In the genomic region with DNA sequence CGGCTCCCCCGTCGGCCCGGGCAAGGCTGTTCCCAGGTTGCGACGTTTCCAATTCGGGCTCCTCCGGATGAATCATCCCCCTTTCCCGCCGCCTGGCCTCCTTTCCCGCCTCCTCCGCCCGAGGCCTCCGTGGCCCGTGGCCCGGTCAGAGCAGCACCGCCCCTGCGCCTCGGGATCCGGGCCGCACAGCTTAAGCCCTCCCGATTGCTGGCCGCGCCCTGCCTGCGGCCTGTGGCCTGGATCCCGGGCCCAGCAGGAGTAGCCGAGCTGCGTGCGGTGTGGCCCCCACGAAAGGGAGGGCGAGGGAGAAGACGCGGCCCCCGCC, we compare ENCODE assay signal across 8 cellular contexts. TPM values are rescaled to one million over a fixed set of nuclear protein-coding genes. Genes with fewer than 3 reads are reported as not detected.
DNase-seq lines count a peak whose midpoint lies in the region.

No MANE protein-coding gene starts in this region.

- H3K4me1 ChIP-seq in ectodermal cell (ENCODE audit: control insufficient read depth, insufficient read depth, low read length), result peaks cover 14% of the 10 kb centered on the region
- H3K4me1 ChIP-seq in mesendoderm (ENCODE audit: control insufficient read depth, low read depth, low read length), result no peaks in the 10 kb centered on the region

- peak overlapping the region; percentile 83 for H3K23ac ChIP-seq in mesendoderm (ENCODE audit: low read length)

- WGBS in ectodermal cell, 2 experiments, result 1 to 2% methylated on average over 34 of the region's 34 CpGs
- WGBS in mesendoderm (ENCODE audit: extremely low coverage, insufficient coverage, low lambda C conversion rate), result no CpG with 5 or more reads among the region's 34 CpGs

- peak overlapping the region; percentile 95 for H3K4me2 ChIP-seq in mesendoderm (ENCODE audit: low read length)

- H3K79me1 ChIP-seq in mesendoderm (ENCODE audit: low read length), result no peaks in the 10 kb centered on the region

- DNase-seq in stimulated activated CD4-positive, alpha-beta T cell treated with anti-CD3 and anti-CD28 coated beads, Interleukin-15, amount 100 ng/mL, for 24 hours, result peak; percentile 35
- DNase-seq in stimulated activated CD4-positive, alpha-beta T cell treated with anti-CD3 and anti-CD28 coated beads, Interleukin-4, amount 100 ng/mL, for 24 hours, result no peak
- DNase-seq in mesendoderm (peak; percentile 73), NCI-H524 (lab: John Stamatoyannopoulos, UW) (no peak)
- DNase-seq in activated CD4-positive, CD25-positive, alpha-beta regulatory T cell (lab: John Stamatoyannopoulos, UW), result no peak
- no peak for DNase-seq in stimulated activated CD8-positive, alpha-beta memory T cell treated with anti-CD3 and anti-CD28 coated beads, Interleukin-4, amount 100 ng/mL, for 48 hours
- DNase-seq in stimulated activated naive CD4-positive, alpha-beta T cell (lab: John Stamatoyannopoulos, UW), result no peak

- H4K5ac ChIP-seq in mesendoderm (ENCODE audit: low read length), result no peak overlapping the region

- H3K27ac ChIP-seq in ectodermal cell (ENCODE audit: insufficient read depth, low read depth, low read length, poor library complexity, severe bottlenecking) (no peak overlapping the region), mesendoderm (ENCODE audit: low read depth, low read length) (peak overlapping the region; percentile 15)

- no peak overlapping the region for H2BK15ac ChIP-seq in mesendoderm (replicated peaks; ENCODE audit: low read depth)

- no peak overlapping the region for H2AK5ac ChIP-seq in mesendoderm (ENCODE audit: low read length)

- H3K18ac ChIP-seq in mesendoderm (ENCODE audit: low read length), result peak overlapping the region; percentile 92

- H3K27me3 ChIP-seq in ectodermal cell (ENCODE audit: control insufficient read depth, insufficient read depth, low read length, poor library complexity, severe bottlenecking) (peaks cover 58% of the 10 kb centered on the region), mesendoderm (ENCODE audit: insufficient read depth, low read length, poor library complexity) (no peaks in the 10 kb centered on the region)

- no peaks in the 10 kb centered on the region for H3K9me3 ChIP-seq in ectodermal cell (ENCODE audit: control insufficient read depth, low read length)

- H3K4me3 ChIP-seq in ectodermal cell (ENCODE audit: insufficient read depth, low read depth, low read length) (peak overlapping the region; percentile 32), mesendoderm (ENCODE audit: low read length) (peak overlapping the region; percentile 66)

- peak overlapping the region; percentile 56 for H2BK120ac ChIP-seq in mesendoderm (ENCODE audit: low read depth, low read length)

- H2BK5ac ChIP-seq in mesendoderm (ENCODE audit: low read length), result no peak overlapping the region

- H3K9ac ChIP-seq in mesendoderm (ENCODE audit: low read length), result peak overlapping the region; percentile 94

- H3K79me2 ChIP-seq in mesendoderm (ENCODE audit: control insufficient read depth, insufficient read depth, low read length), result no peaks in the 10 kb centered on the region

- peak overlapping the region; percentile 9 for H3K4ac ChIP-seq in mesendoderm (ENCODE audit: low read depth, low read length)

- H4K8ac ChIP-seq in mesendoderm (ENCODE audit: low read depth, low read length), result no peak overlapping the region

- H3K36me3 ChIP-seq in ectodermal cell (ENCODE audit: control insufficient read depth, insufficient read depth, low read length), result no peaks in the 10 kb centered on the region
- H3K36me3 ChIP-seq in mesendoderm (ENCODE audit: control insufficient read depth, insufficient read depth, low read length), result peaks cover 2% of the 10 kb centered on the region

- H3K56ac ChIP-seq in mesendoderm (ENCODE audit: low read length), result peak overlapping the region; percentile 93

RNA-seq across cellular contexts. Expression of gene TMEM200B, which starts 1.1 kb away (rescaled TPM):
- polyA plus RNA-seq in ectodermal cell (2013, experiment 1 of 4), result 1.3 TPM
- 1.1 TPM for polyA plus RNA-seq in ectodermal cell (2013, experiment 2 of 4)
- 0.85 TPM for polyA plus RNA-seq in ectodermal cell (2013, experiment 3 of 4)
- 1.0 TPM for polyA plus RNA-seq in ectodermal cell (2013, experiment 4 of 4)
- polyA plus RNA-seq in mesendoderm (2013, experiment 1 of 2), result 2.1 TPM
- polyA plus RNA-seq in mesendoderm (2013, experiment 2 of 2), result 2.5 TPM

RNA-seq across cellular contexts. Expression of gene SRSF4, which starts 59.1 kb away (rescaled TPM):
- polyA plus RNA-seq in ectodermal cell (2013, experiment 1 of 4), result 101 TPM
- polyA plus RNA-seq in ectodermal cell (2013, experiment 2 of 4), result 95.4 TPM
- 76.3 TPM for polyA plus RNA-seq in ectodermal cell (2013, experiment 3 of 4)
- polyA plus RNA-seq in ectodermal cell (2013, experiment 4 of 4), result 83.7 TPM
- 89.4 TPM for polyA plus RNA-seq in mesendoderm (2013, experiment 1 of 2)
- 88.1 TPM for polyA plus RNA-seq in mesendoderm (2013, experiment 2 of 2)

Comparison
In these comparisons a context has a peak if more than half of its experiments do, and no peak if none do; other contexts are left out.
1. DNase-seq: peak in stimulated activated CD4-positive, alpha-beta T cell treated with anti-CD3 and anti-CD28 coated beads, Interleukin-15, amount 100 ng/mL, for 24 hours (single experiment) and mesendoderm (single experiment); none in stimulated activated CD4-positive, alpha-beta T cell treated with anti-CD3 and anti-CD28 coated beads, Interleukin-4, amount 100 ng/mL, for 24 hours (single experiment), activated CD4-positive, CD25-positive, alpha-beta regulatory T cell (0 of 4), stimulated activated CD8-positive, alpha-beta memory T cell treated with anti-CD3 and anti-CD28 coated beads, Interleukin-4, amount 100 ng/mL, for 48 hours (single experiment), NCI-H524 (0 of 2) and stimulated activated naive CD4-positive, alpha-beta T cell (0 of 6).